ENCODE assay signal across 26 cellular contexts in the genomic region with DNA sequence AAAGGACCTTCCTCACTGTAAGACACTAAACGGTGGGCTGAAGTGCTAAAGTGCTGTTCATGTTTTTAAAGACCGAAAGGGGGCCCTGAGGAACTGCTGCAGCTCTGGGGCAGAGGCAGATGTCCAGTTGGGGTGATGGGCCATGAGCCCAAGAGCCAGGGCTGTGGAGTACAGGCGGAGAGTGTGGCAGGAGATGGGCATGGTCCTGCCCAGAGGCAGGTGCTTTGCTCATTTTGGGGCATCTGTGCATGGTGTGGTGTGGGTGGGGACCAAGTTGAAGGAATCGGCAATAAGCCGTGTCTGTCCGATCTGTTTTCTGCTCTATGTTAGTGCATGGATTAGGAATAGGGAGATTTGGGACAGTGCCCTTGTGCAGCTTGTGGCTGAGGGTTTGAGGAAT.
"Had no signal": no experiment of that assay in that cellular context is flagged by ENCODE, and none has a peak within 500 bp of the region (broad histone marks: within the 10 kb centered on the region; RNA-seq: fewer than 3 reads in every experiment).

No MANE protein-coding gene starts in this region.

- H3K27me3 ChIP-seq: colonic mucosa, dorsolateral prefrontal cortex, esophagus muscularis mucosa, esophagus squamous epithelium, foreskin keratinocyte had no signal

- H3K27ac ChIP-seq: colonic mucosa, coronary artery, epithelial cell of prostate, esophagus muscularis mucosa, esophagus squamous epithelium, foreskin keratinocyte, gastrocnemius medialis, gastroesophageal sphincter, heart right ventricle had no signal

- H3K4me3 Mint-ChIP-seq: dendritic cell treated with granulocyte-macrophage colony-stimulating factor and Interleukin-4, amounts not matched to agents 40 ng/mL and 50 ng/mL, for 4 days; effector memory CD8-positive, alpha-beta T cell had no signal

- DNase-seq: colonic mucosa; cortex of kidney; dermis blood vessel endothelial cell; dorsolateral prefrontal cortex; effector CD4-positive, alpha-beta T cell; effector CD8-positive, alpha-beta T cell; effector memory CD4-positive, alpha-beta T cell; effector memory CD8-positive, alpha-beta T cell; erythroblast; esophagus squamous epithelium; foreskin fibroblast; foreskin keratinocyte; foreskin melanocyte; gastrocnemius medialis; glutamatergic neuron; heart right ventricle had no signal

- H3K9me3 ChIP-seq: colonic mucosa, esophagus muscularis mucosa, esophagus squamous epithelium, gastrocnemius medialis had no signal

- H3K9me3 Mint-ChIP-seq: dendritic cell treated with granulocyte-macrophage colony-stimulating factor and Interleukin-4, amounts not matched to agents 40 ng/mL and 50 ng/mL, for 4 days had no signal

- ATAC-seq: effector memory CD8-positive, alpha-beta T cell; esophagus mucosa; foreskin keratinocyte; gastrocnemius medialis; gastroesophageal sphincter; heart right ventricle had no signal

- H3K36me3 ChIP-seq: colonic mucosa, esophagus muscularis mucosa, esophagus squamous epithelium, gastrocnemius medialis, gastroesophageal sphincter, heart right ventricle had no signal

- H3K4me1 ChIP-seq: colonic mucosa, esophagus muscularis mucosa, esophagus squamous epithelium, foreskin keratinocyte, gastrocnemius medialis, gastroesophageal sphincter, heart right ventricle had no signal

- FAIRE-seq: colon, endometrium, endothelial cell of umbilical vein, frontal cortex had no signal

- H3K4me3 ChIP-seq: colonic mucosa, coronary artery, dorsolateral prefrontal cortex, esophagus muscularis mucosa, esophagus squamous epithelium, gastrocnemius medialis, gastroesophageal sphincter, heart right ventricle had no signal

- H3K27ac Mint-ChIP-seq: dendritic cell treated with granulocyte-macrophage colony-stimulating factor and Interleukin-4, amounts not matched to agents 40 ng/mL and 50 ng/mL, for 4 days; effector memory CD8-positive, alpha-beta T cell had no signal

- H3K27me3 Mint-ChIP-seq: effector memory CD8-positive, alpha-beta T cell had no signal
